ENCODE assay signal across 26 cellular contexts in the genomic region with DNA sequence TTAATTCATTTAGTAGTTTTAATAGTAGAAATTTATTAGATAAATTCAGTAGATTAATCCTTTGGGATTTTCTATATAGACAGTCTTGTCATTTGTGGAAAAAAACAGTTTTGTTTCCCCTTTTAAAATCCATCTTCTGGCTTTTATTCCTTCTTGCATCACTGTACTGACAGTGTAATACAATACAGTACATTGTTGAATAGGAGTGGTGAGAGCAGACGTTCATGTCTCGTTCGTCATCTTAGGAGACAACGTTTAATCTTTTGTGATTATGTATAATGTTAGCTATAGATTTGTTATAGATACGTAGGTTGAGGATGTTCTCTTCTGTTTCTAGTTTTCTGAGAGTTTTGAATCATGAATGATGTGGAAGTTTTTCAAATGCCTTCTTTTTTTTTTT.
"Had no signal": no experiment of that assay in that cellular context is flagged by ENCODE, and none has a peak within 500 bp of the region (broad histone marks: within the 10 kb centered on the region; RNA-seq: fewer than 3 reads in every experiment).

No MANE protein-coding gene starts in this region.

- DNase-seq: natural killer cell; occipital lobe; pancreas; right cardiac atrium; right lobe of liver; sigmoid colon; small intestine; stimulated activated CD4-positive, alpha-beta T cell treated with anti-CD3 and anti-CD28 coated beads, Interleukin-15, amount 100 ng/mL, for 24 hours; stimulated activated CD4-positive, alpha-beta T cell treated with anti-CD3 and anti-CD28 coated beads, Interleukin-2, amount 100 ng/mL, for 24 hours; stimulated activated CD4-positive, alpha-beta T cell treated with anti-CD3 and anti-CD28 coated beads, Interleukin-2, amount 100 ng/mL, for 48 hours; stimulated activated CD4-positive, alpha-beta T cell treated with anti-CD3 and anti-CD28 coated beads, Interleukin-4, amount 100 ng/mL, for 24 hours; stimulated activated naive B cell treated with anti-CD40 and anti-IgM and Interleukin-4, amounts not matched to agents 10 μg/mL and 1 μg/mL and 100 μg/mL, for 72 hours; stimulated activated naive CD4-positive, alpha-beta T cell treated with Interleukin-2 at 50 U/mL for 16 hours; stomach; thyroid gland; trophoblast cell; upper lobe of left lung had no signal

- FAIRE-seq: pancreas, urothelium cell line had no signal

- H2AFZ ChIP-seq: neural progenitor cell had no signal

- H3K9me3 ChIP-seq: pancreas, prostate gland, right lobe of liver, sigmoid colon, thoracic aorta, thyroid gland, vagina had no signal

- H3K4me3 Mint-ChIP-seq: natural killer cell; nephron; neural progenitor cell; stimulated activated effector memory CD8-positive, alpha-beta T cell treated with anti-CD3 and anti-CD28 coated beads, Interleukin-12 subunit alpha, Interleukin-12 subunit beta, amount 100 ng/mL, for 72 hours; stimulated activated naive B cell treated with anti-CD40 and anti-IgM and Interleukin-4, amounts not matched to agents 10 μg/mL and 1 μg/mL and 100 μg/mL, for 72 hours; stimulated activated naive CD8-positive, alpha-beta T cell treated with anti-CD3 and anti-CD28 coated beads, Interleukin-15, Interleukin-2, amounts not matched to agents 100 ng/mL and 50 ng/mL, for 24 hours had no signal

- H3K4me1 Mint-ChIP-seq: nephron, neural progenitor cell had no signal

- H3K4me3 ChIP-seq: neural progenitor cell, pancreas, prostate gland, right lobe of liver, sigmoid colon, stomach, thoracic aorta, thyroid gland, tibial nerve, upper lobe of left lung, vagina had no signal

- H3K36me3 Mint-ChIP-seq: natural killer cell had no signal

- H3K27ac Mint-ChIP-seq: nephron; neural progenitor cell; stimulated activated effector memory CD8-positive, alpha-beta T cell treated with anti-CD3 and anti-CD28 coated beads, Interleukin-12 subunit alpha, Interleukin-12 subunit beta, amount 100 ng/mL, for 72 hours; stimulated activated naive B cell treated with anti-CD40 and anti-IgM and Interleukin-4, amounts not matched to agents 10 μg/mL and 1 μg/mL and 100 μg/mL, for 72 hours; stimulated activated naive CD8-positive, alpha-beta T cell treated with anti-CD3 and anti-CD28 coated beads, Interleukin-15, Interleukin-2, amounts not matched to agents 100 ng/mL and 50 ng/mL, for 24 hours had no signal

- H3K27ac ChIP-seq: neural progenitor cell, pancreas, prostate gland, right lobe of liver, sigmoid colon, stomach, thoracic aorta, thyroid gland, upper lobe of left lung, vagina had no signal

- H3K36me3 ChIP-seq: neural progenitor cell, pancreas, prostate gland, right lobe of liver, sigmoid colon, thoracic aorta, thyroid gland, vagina had no signal

- H3K27me3 Mint-ChIP-seq: stimulated activated naive B cell treated with anti-CD40 and anti-IgM and Interleukin-4, amounts not matched to agents 10 μg/mL and 1 μg/mL and 100 μg/mL, for 72 hours; stimulated activated naive CD8-positive, alpha-beta T cell treated with anti-CD3 and anti-CD28 coated beads, Interleukin-15, Interleukin-2, amounts not matched to agents 100 ng/mL and 50 ng/mL, for 24 hours had no signal

- H3K4me1 ChIP-seq: pancreas, prostate gland, right lobe of liver, sigmoid colon, stomach, thyroid gland, upper lobe of left lung had no signal

- H3K4me2 ChIP-seq: neural progenitor cell had no signal

- ATAC-seq: natural killer cell; pancreas; right cardiac atrium; right lobe of liver; stimulated activated effector memory CD8-positive, alpha-beta T cell treated with anti-CD3 and anti-CD28 coated beads, Interleukin-12 subunit alpha, Interleukin-12 subunit beta, amount 100 ng/mL, for 72 hours; stimulated activated naive B cell treated with anti-CD40 and anti-IgM and Interleukin-4, amounts not matched to agents 10 μg/mL and 1 μg/mL and 100 μg/mL, for 72 hours had no signal

- H3K27me3 ChIP-seq: neural progenitor cell, pancreas, right lobe of liver, sigmoid colon, stomach, thyroid gland, tibial nerve, upper lobe of left lung, vagina had no signal
